Comparison of ENCODE assay signal across 32 cellular contexts in genomic region chr17:58583486-58583885, GRCh38.
"Had no signal": no experiment of that assay in that cellular context is flagged by ENCODE, and none has a peak within 500 bp of the region (broad histone marks: within the 10 kb centered on the region; RNA-seq: fewer than 3 reads in every experiment).

No MANE protein-coding gene starts in this region.

- H3K4me1 ChIP-seq: ascending aorta, breast epithelium, esophagus muscularis mucosa, gastroesophageal sphincter, heart right ventricle had no signal

- H3K4me3 Mint-ChIP-seq: activated B cell treated with CpG ODN at 0.5 μM for 24 hours; activated CD8-positive, alpha-beta T cell treated with anti-CD3 and anti-CD28 coated beads for 36 hours; activated naive CD8-positive, alpha-beta T cell; activated T-cell treated with anti-CD3 and anti-CD28 coated beads, Interleukin-2, amount 50 U/mL, for 4 hours; activated T-helper 17 cell treated with anti-CD3 and anti-CD28 coated beads, Interleukin-2, amount 50 U/mL, for 72 hours; brain; central memory CD8-positive, alpha-beta T cell; dendritic cell treated with granulocyte-macrophage colony-stimulating factor and Interleukin-4, amounts not matched to agents 40 ng/mL and 50 ng/mL, for 4 days; effector memory CD8-positive, alpha-beta T cell; T-helper 17 cell; T-helper 2 cell treated with Interferon-gamma antibody and Interleukin-4, amounts not matched to agents 5 μg/mL and 100 μg/mL, for 36 hours had no signal

- H3K4me1 Mint-ChIP-seq: activated T-helper 17 cell treated with anti-CD3 and anti-CD28 coated beads, Interleukin-2, amount 50 U/mL, for 72 hours; brain; central memory CD8-positive, alpha-beta T cell; T-helper 17 cell had no signal

- H3K79me2 ChIP-seq: hepatocyte had no signal

- H3K9me3 ChIP-seq: ascending aorta, breast epithelium, esophagus muscularis mucosa, gastroesophageal sphincter, heart right ventricle had no signal

- H3K36me3 ChIP-seq: ascending aorta, breast epithelium, esophagus muscularis mucosa, gastroesophageal sphincter, heart right ventricle, WERI-Rb-1 had no signal

- H3K4me2 ChIP-seq: hepatocyte had no signal

- H3K27ac ChIP-seq: ascending aorta, breast epithelium, coronary artery, esophagus muscularis mucosa, gastroesophageal sphincter, heart right ventricle, hepatocyte, WERI-Rb-1 had no signal

- H3K9me3 Mint-ChIP-seq: activated B cell treated with CpG ODN at 0.5 μM for 24 hours; activated CD8-positive, alpha-beta T cell treated with anti-CD3 and anti-CD28 coated beads for 36 hours; activated T-cell treated with anti-CD3 and anti-CD28 coated beads, Interleukin-2, amount 50 U/mL, for 4 hours; activated T-helper 17 cell treated with anti-CD3 and anti-CD28 coated beads, Interleukin-2, amount 50 U/mL, for 72 hours; brain; central memory CD8-positive, alpha-beta T cell; dendritic cell treated with granulocyte-macrophage colony-stimulating factor and Interleukin-4, amounts not matched to agents 40 ng/mL and 50 ng/mL, for 4 days; effector memory CD8-positive, alpha-beta T cell; T-helper 2 cell treated with Interferon-gamma antibody and Interleukin-4, amounts not matched to agents 5 μg/mL and 100 μg/mL, for 36 hours had no signal

- DNase-seq: activated B cell treated with CpG ODN at 0.5 μM for 24 hours; activated CD4-positive, alpha-beta T cell treated with anti-CD3 and anti-CD28 coated beads for 48 hours; activated CD4-positive, alpha-beta T cell treated with anti-CD3 and anti-CD28 coated beads, Interleukin-2, amount 50 U/mL, for 1 hour; activated CD4-positive, alpha-beta T cell treated with anti-CD3 and anti-CD28 coated beads, Interleukin-2, amount 50 U/mL, for 48 hours; activated CD8-positive, alpha-beta memory T cell treated with anti-CD3 and anti-CD28 coated beads for 24 hours; activated CD8-positive, alpha-beta T cell treated with anti-CD3 and anti-CD28 coated beads for 36 hours; activated effector memory CD4-positive, alpha-beta T cell treated with Interleukin-2 at 50 U/mL for 16 hours; activated gamma-delta T cell treated with Interleukin-2 at 50 U/mL for 16 hours; activated naive CD4-positive, alpha-beta T cell treated with anti-CD3 and anti-CD28 coated beads, Interleukin-2, amount 50 U/mL, for 16 hours; activated naive CD4-positive, alpha-beta T cell treated with Interleukin-2 at 50 U/mL for 16 hours; activated T-cell treated with anti-CD3 and anti-CD28 coated beads, Interleukin-2, amount 50 U/mL, for 4 hours; dorsolateral prefrontal cortex; effector memory CD8-positive, alpha-beta T cell; foreskin melanocyte; heart right ventricle; T-helper 1 cell; T-helper 17 cell; T1000; WERI-Rb-1 had no signal

- H2AFZ ChIP-seq: hepatocyte had no signal

- H3K4me3 ChIP-seq: ascending aorta, breast epithelium, coronary artery, dorsolateral prefrontal cortex, esophagus muscularis mucosa, gastroesophageal sphincter, heart right ventricle, hepatocyte had no signal

- H3K27me3 Mint-ChIP-seq: activated B cell treated with CpG ODN at 0.5 μM for 24 hours; activated CD8-positive, alpha-beta T cell treated with anti-CD3 and anti-CD28 coated beads for 36 hours; activated naive CD8-positive, alpha-beta T cell; activated T-helper 17 cell treated with anti-CD3 and anti-CD28 coated beads, Interleukin-2, amount 50 U/mL, for 72 hours; central memory CD8-positive, alpha-beta T cell; T-helper 17 cell had no signal

- H3K27ac Mint-ChIP-seq: activated B cell treated with CpG ODN at 0.5 μM for 24 hours; activated CD8-positive, alpha-beta T cell treated with anti-CD3 and anti-CD28 coated beads for 36 hours; activated naive CD8-positive, alpha-beta T cell; brain; dendritic cell treated with granulocyte-macrophage colony-stimulating factor and Interleukin-4, amounts not matched to agents 40 ng/mL and 50 ng/mL, for 4 days; effector memory CD8-positive, alpha-beta T cell; T-helper 17 cell; T-helper 2 cell treated with Interferon-gamma antibody and Interleukin-4, amounts not matched to agents 5 μg/mL and 100 μg/mL, for 36 hours had no signal

- H3K36me3 Mint-ChIP-seq: activated naive CD8-positive, alpha-beta T cell; brain had no signal

- H3K27me3 ChIP-seq: ascending aorta, breast epithelium, dorsolateral prefrontal cortex, esophagus muscularis mucosa, heart right ventricle, hepatocyte had no signal

- ATAC-seq: activated CD4-positive, CD25-positive, alpha-beta regulatory T cell treated with anti-CD3 and anti-CD28 coated beads, Interleukin-2, amount 50 U/mL, for 24 hours; activated CD8-positive, alpha-beta T cell treated with anti-CD3 and anti-CD28 coated beads for 36 hours; activated T-cell treated with anti-CD3 and anti-CD28 coated beads, Interleukin-2, amount 50 U/mL, for 4 hours; activated T-helper 17 cell treated with anti-CD3 and anti-CD28 coated beads, Interleukin-2, amount 50 U/mL, for 72 hours; effector memory CD8-positive, alpha-beta T cell; gastroesophageal sphincter; heart right ventricle; T-helper 17 cell had no signal
